In genomic region chr17:31741371-31741770, GRCh38 we compare ENCODE assay signal across 15 cellular contexts.
"Had no signal": no experiment of that assay in that cellular context is flagged by ENCODE, and none has a peak within 500 bp of the region (broad histone marks: within the 10 kb centered on the region; RNA-seq: fewer than 3 reads in every experiment).

No MANE protein-coding gene starts in this region.

- H3K4me1 ChIP-seq: parathyroid adenoma had no signal

- H3K4me3 Mint-ChIP-seq: activated CD4-positive, alpha-beta T cell treated with anti-CD3 and anti-CD28 coated beads, Interleukin-2, amount 10 ng/mL, durations not matched to agents 7 days and 5 days; activated T-cell treated with anti-CD3 and anti-CD28 coated beads, Interleukin-2, amount 50 U/mL, for 72 hours; naive B cell; neural progenitor cell; stimulated activated memory B cell treated with anti-CD40 and anti-IgM and Interleukin-4, amounts not matched to agents 10 μg/mL and 1 μg/mL and 100 μg/mL, for 72 hours had no signal

- H3K36me3 Mint-ChIP-seq: neural progenitor cell; stimulated activated memory B cell treated with anti-CD40 and anti-IgM and Interleukin-4, amounts not matched to agents 10 μg/mL and 1 μg/mL and 100 μg/mL, for 72 hours had no signal

- DNase-seq: activated CD4-positive, alpha-beta T cell treated with anti-CD3 and anti-CD28 coated beads, Interleukin-2, amount 10 ng/mL, durations not matched to agents 7 days and 5 days; activated CD4-positive, CD25-positive, alpha-beta regulatory T cell; activated CD8-positive, alpha-beta memory T cell treated with anti-CD3 and anti-CD28 coated beads, Interleukin-2, amount 50 U/mL, for 48 hours; activated T-cell treated with anti-CD3 and anti-CD28 coated beads, Interleukin-2, amount 50 U/mL, for 72 hours; erythroblast; lower lobe of right lung; naive B cell; stimulated activated CD4-positive, alpha-beta T cell treated with anti-CD3 and anti-CD28 coated beads, Interleukin-2, amount 100 ng/mL, for 48 hours; SW 1271; uterus had no signal

- H3K79me2 ChIP-seq: parathyroid adenoma had no signal

- H2AFZ ChIP-seq: neural progenitor cell, parathyroid adenoma had no signal

- H3K9ac ChIP-seq: neural progenitor cell, parathyroid adenoma had no signal

- H3K27ac Mint-ChIP-seq: activated CD4-positive, alpha-beta T cell treated with anti-CD3 and anti-CD28 coated beads, Interleukin-2, amount 10 ng/mL, durations not matched to agents 7 days and 5 days; activated T-cell treated with anti-CD3 and anti-CD28 coated beads, Interleukin-2, amount 50 U/mL, for 72 hours; naive B cell; neural progenitor cell; stimulated activated memory B cell treated with anti-CD40 and anti-IgM and Interleukin-4, amounts not matched to agents 10 μg/mL and 1 μg/mL and 100 μg/mL, for 72 hours had no signal

- H3K9me3 Mint-ChIP-seq: activated CD4-positive, alpha-beta T cell treated with anti-CD3 and anti-CD28 coated beads, Interleukin-2, amount 10 ng/mL, durations not matched to agents 7 days and 5 days; activated T-cell treated with anti-CD3 and anti-CD28 coated beads, Interleukin-2, amount 50 U/mL, for 72 hours; neural progenitor cell; stimulated activated memory B cell treated with anti-CD40 and anti-IgM and Interleukin-4, amounts not matched to agents 10 μg/mL and 1 μg/mL and 100 μg/mL, for 72 hours had no signal

- H3K4me1 Mint-ChIP-seq: activated CD4-positive, alpha-beta T cell treated with anti-CD3 and anti-CD28 coated beads, Interleukin-2, amount 10 ng/mL, durations not matched to agents 7 days and 5 days; stimulated activated memory B cell treated with anti-CD40 and anti-IgM and Interleukin-4, amounts not matched to agents 10 μg/mL and 1 μg/mL and 100 μg/mL, for 72 hours had no signal

- H3K27ac ChIP-seq: cardiac muscle cell, lower lobe of right lung, neural progenitor cell, parathyroid adenoma, tibial nerve had no signal

- H3K4me3 ChIP-seq: cardiac muscle cell, lower lobe of right lung, neural progenitor cell, tibial nerve, uterus had no signal

- H3K9me3 ChIP-seq: lower lobe of right lung, tibial nerve, uterus had no signal

- H3K36me3 ChIP-seq: cardiac muscle cell, lower lobe of right lung, neural progenitor cell, tibial nerve, uterus had no signal

- H3K4me2 ChIP-seq: neural progenitor cell had no signal

- H3K27me3 ChIP-seq: cardiac muscle cell, neural progenitor cell, tibial nerve, uterus had no signal
